In genomic region chr19:5947435-5947834, GRCh38 we compare ENCODE assay signal across 10 cellular contexts. TPM values are rescaled to one million over a fixed set of nuclear protein-coding genes. Genes with fewer than 3 reads are reported as not detected.
DNase-seq lines count a peak whose midpoint lies in the region; ATAC-seq and TF ChIP-seq lines count a peak whose summit lies in the region.
"Had no signal": no experiment of that assay in that cellular context is flagged by ENCODE, and none has a peak within 500 bp of the region (broad histone marks: within the 10 kb centered on the region; RNA-seq: fewer than 3 reads in every experiment).

No MANE protein-coding gene starts in this region.

- H4K20me1 ChIP-seq in SK-N-SH (ENCODE audit: insufficient read depth), result peaks cover 91% of the 10 kb centered on the region

- WGBS in SK-N-SH (ENCODE audit: low lambda C conversion rate), result 92% methylated on average over 11 of the region's 13 CpGs

- H3K36me3 ChIP-seq in parathyroid adenoma (ENCODE audit: control insufficient read depth, insufficient read depth, low read length) (no peaks in the 10 kb centered on the region), SK-N-SH (replicated peaks in 1 of 2; ENCODE audit: control insufficient read depth in 1 of 2, insufficient read depth in 2 of 2, low read length in 1 of 2) (peaks cover 8 to 22% of the 10 kb centered on the region in 2 experiments)

- H3K4me1 Mint-ChIP-seq in activated T-helper 2 cell treated with anti-CD3 and anti-CD28 coated beads, Interferon-gamma antibody, Interleukin-2, Interleukin-4, amounts not matched to agents 10 μg/mL and 5 μg/mL and 100 μg/mL, durations not matched to agents 14 hours and 24 hours and 36 hours (ENCODE audit: low read depth), result peaks cover 48% of the 10 kb centered on the region

- TF ChIP-seq EP300 in SK-N-SH (IDR thresholded peaks at IDR 0.05; ENCODE audit: borderline replicate concordance in 1 of 2, low read depth in 1 of 2, low read length in 1 of 2), result no peak

- H3K4me3 ChIP-seq in parathyroid adenoma (ENCODE audit: low read depth, low read length) (no peak overlapping the region), SK-N-SH (ENCODE audit: low read depth in 2 of 2, low read length in 1 of 2) (no peak overlapping the region)

- H3K9me3 Mint-ChIP-seq in activated T-helper 2 cell treated with anti-CD3 and anti-CD28 coated beads, Interferon-gamma antibody, Interleukin-2, Interleukin-4, amounts not matched to agents 10 μg/mL and 5 μg/mL and 100 μg/mL, durations not matched to agents 14 hours and 24 hours and 36 hours, result no peaks in the 10 kb centered on the region
- H3K9me3 Mint-ChIP-seq: HFFc6 had no signal

- H2AFZ ChIP-seq in parathyroid adenoma, result no peak overlapping the region
- no peak overlapping the region for H2AFZ ChIP-seq in SK-N-SH (ENCODE audit: low read depth)

- H3K9ac ChIP-seq in parathyroid adenoma (no peak overlapping the region), SK-N-SH (no peak overlapping the region)

- H3K9me2 ChIP-seq in SK-N-SH, result no peaks in the 10 kb centered on the region

- H3K79me2 ChIP-seq in parathyroid adenoma (peaks cover 77% of the 10 kb centered on the region), SK-N-SH (ENCODE audit: insufficient read depth) (peaks cover 94% of the 10 kb centered on the region)

- no peak for TF ChIP-seq CTCF in parathyroid adenoma (IDR thresholded peaks at IDR 0.05)
- no peak for TF ChIP-seq CTCF in SK-N-SH (IDR thresholded peaks at IDR 0.05)

- H3K9me3 ChIP-seq in parathyroid adenoma (ENCODE audit: control insufficient read depth, low read length), result no peaks in the 10 kb centered on the region
- H3K9me3 ChIP-seq in SK-N-SH, result no peaks in the 10 kb centered on the region

- POLR2A ChIA-PET in SK-N-SH (lab: Yijun Ruan, JAX), result no interaction called here

- H3K27ac Mint-ChIP-seq in activated T-helper 2 cell treated with anti-CD3 and anti-CD28 coated beads, Interferon-gamma antibody, Interleukin-2, Interleukin-4, amounts not matched to agents 10 μg/mL and 5 μg/mL and 100 μg/mL, durations not matched to agents 14 hours and 24 hours and 36 hours, result peak overlapping the region; percentile 44
- H3K27ac Mint-ChIP-seq: HFFc6 had no signal

- peaks cover 53% of the 10 kb centered on the region for H3K36me3 Mint-ChIP-seq in activated T-helper 2 cell treated with anti-CD3 and anti-CD28 coated beads, Interferon-gamma antibody, Interleukin-2, Interleukin-4, amounts not matched to agents 10 μg/mL and 5 μg/mL and 100 μg/mL, durations not matched to agents 14 hours and 24 hours and 36 hours (ENCODE audit: low read depth)

- H3K4me3 Mint-ChIP-seq in activated T-helper 2 cell treated with anti-CD3 and anti-CD28 coated beads, Interferon-gamma antibody, Interleukin-2, Interleukin-4, amounts not matched to agents 10 μg/mL and 5 μg/mL and 100 μg/mL, durations not matched to agents 14 hours and 24 hours and 36 hours (ENCODE audit: low read depth), result no peak overlapping the region
- H3K4me3 Mint-ChIP-seq: HFFc6 had no signal

- H3K4me2 ChIP-seq in parathyroid adenoma (ENCODE audit: low read length) (peak overlapping the region; percentile 17), SK-N-SH (no peak overlapping the region)

- DNase-seq in C1 segment of cervical spinal cord (lab: John Stamatoyannopoulos, UW) (peak in 13 of 14 donors; percentile 30 to 87 (median 78)), Right ventricle myocardium inferior (ENCODE audit: missing footprints) (peak; percentile 89), NCI-H82 (lab: John Stamatoyannopoulos, UW) (no peak), NCI-H2171 (lab: John Stamatoyannopoulos, UW) (no peak), SK-N-SH (no peak)
- no peak for DNase-seq in activated T-helper 2 cell treated with anti-CD3 and anti-CD28 coated beads, Interferon-gamma antibody, Interleukin-2, Interleukin-4, amounts not matched to agents 10 μg/mL and 5 μg/mL and 100 μg/mL, durations not matched to agents 14 hours and 24 hours and 36 hours (ENCODE audit: low spot score)
- DNase-seq: HFFc6, NCI-H2107 had no signal

- peaks cover under 1% of the 10 kb centered on the region for H3K4me1 ChIP-seq in parathyroid adenoma
- H3K4me1 ChIP-seq in SK-N-SH (ENCODE audit: control insufficient read depth in 1 of 2, insufficient read depth in 2 of 2, low read depth in 1 of 2, low read length in 1 of 2), result peaks cover 6 to 37% of the 10 kb centered on the region in 2 experiments; a peak in 3 of 4 replicates

- ATAC-seq in Right ventricle myocardium inferior (peak; percentile 70), GM21447 (IDR thresholded peaks at IDR 0.05; ENCODE audit: unreplicated experiment) (no peak)

- no peaks in the 10 kb centered on the region for H3K27me3 Mint-ChIP-seq in activated T-helper 2 cell treated with anti-CD3 and anti-CD28 coated beads, Interferon-gamma antibody, Interleukin-2, Interleukin-4, amounts not matched to agents 10 μg/mL and 5 μg/mL and 100 μg/mL, durations not matched to agents 14 hours and 24 hours and 36 hours (ENCODE audit: low read depth)

- TF ChIP-seq RAD21 in SK-N-SH (IDR thresholded peaks at IDR 0.05; ENCODE audit: low read length), result no peak

- no peak overlapping the region for H3K27ac ChIP-seq in parathyroid adenoma
- H3K27ac ChIP-seq in SK-N-SH (ENCODE audit: low read depth in 2 of 2, low read length in 1 of 2), result no peak overlapping the region; a peak in 1 of 4 replicates

- H3F3A ChIP-seq in SK-N-SH (replicated peaks; ENCODE audit: insufficient read depth), result no peaks in the 10 kb centered on the region

- intact Hi-C loops in activated T-helper 2 cell treated with anti-CD3 and anti-CD28 coated beads, Interferon-gamma antibody, Interleukin-2, Interleukin-4, amounts not matched to agents 10 μg/mL and 5 μg/mL and 100 μg/mL, durations not matched to agents 14 hours and 24 hours and 36 hours (cut with micrococcal nuclease), result no loop called here
- intact Hi-C loops in Right ventricle myocardium inferior (cut with DNase I), result loop anchor here (5.0 kb wide), 1 partner anchor 40 kb away; no protein-coding TSS in a partner anchor

- H3K27me3 ChIP-seq in parathyroid adenoma (ENCODE audit: control insufficient read depth, insufficient read depth, low read length) (no peaks in the 10 kb centered on the region), SK-N-SH (ENCODE audit: insufficient read depth) (no peaks in the 10 kb centered on the region)

- CTCF ChIA-PET in SK-N-SH (lab: Yijun Ruan, JAX), result interaction anchor here (1.4 kb wide), 1 partner anchor 47 kb away, joined by 3 read pairs; no protein-coding TSS in a partner anchor

TF ChIP-seq in SK-N-SH, 30 proteins besides CTCF, POLR2A, EP300 and RAD21 (continues in another document):
- TF ChIP-seq ELF1 (IDR thresholded peaks at IDR 0.05) (no peak), GATA2 (CRISPR knock-in tag; IDR thresholded peaks at IDR 0.05) (no peak), ZBTB33 (IDR thresholded peaks at IDR 0.05; ENCODE audit: borderline replicate concordance, low read depth) (no peak), YY1 (IDR thresholded peaks at IDR 0.05; ENCODE audit: low read depth) (no peak)

RNA-seq across cellular contexts. Expression of gene RANBP3, which starts 30.5 kb away (rescaled TPM):
- 98.2 and 105 TPM in 2 replicates for total RNA-seq in activated T-helper 2 cell treated with anti-CD3 and anti-CD28 coated beads, Interferon-gamma antibody, Interleukin-2, Interleukin-4, amounts not matched to agents 10 μg/mL and 5 μg/mL and 100 μg/mL, durations not matched to agents 14 hours and 24 hours and 36 hours
- 65.6 TPM for total RNA-seq in Right ventricle myocardium inferior
- polyA plus RNA-seq in SK-N-SH (2012; rRNA removed), result 71.8 and 84.0 TPM in 2 replicates
- polyA plus RNA-seq in SK-N-SH (2012; cell fraction: cytosol; rRNA removed), result 38.5 and 46.3 TPM in 2 replicates
- 102 and 210 TPM in 2 replicates for polyA plus RNA-seq in SK-N-SH (2012; cell fraction: nucleus; rRNA removed)

RNA-seq across cellular contexts. Expression of gene CAPS, which starts 33.4 kb away (rescaled TPM):
- 3.3 and 4.8 TPM in 2 replicates for total RNA-seq in activated T-helper 2 cell treated with anti-CD3 and anti-CD28 coated beads, Interferon-gamma antibody, Interleukin-2, Interleukin-4, amounts not matched to agents 10 μg/mL and 5 μg/mL and 100 μg/mL, durations not matched to agents 14 hours and 24 hours and 36 hours
- total RNA-seq in Right ventricle myocardium inferior, result 3.8 TPM
- polyA plus RNA-seq in SK-N-SH (2012; rRNA removed), result 13.4 and 17.3 TPM in 2 replicates
- polyA plus RNA-seq in SK-N-SH (2012; cell fraction: cytosol; rRNA removed), result 2.8 and 4.4 TPM in 2 replicates
- polyA plus RNA-seq in SK-N-SH (2012; cell fraction: nucleus; rRNA removed), result 93.5 and 127 TPM in 2 replicates

RNA-seq across cellular contexts. Expression of gene VMAC, which starts 42.8 kb away (rescaled TPM):
- total RNA-seq in activated T-helper 2 cell treated with anti-CD3 and anti-CD28 coated beads, Interferon-gamma antibody, Interleukin-2, Interleukin-4, amounts not matched to agents 10 μg/mL and 5 μg/mL and 100 μg/mL, durations not matched to agents 14 hours and 24 hours and 36 hours, result 3.1 and 3.8 TPM in 2 replicates
- total RNA-seq in Right ventricle myocardium inferior, result 1.6 TPM
- 6.5 and 9.1 TPM in 2 replicates for polyA plus RNA-seq in SK-N-SH (2012; rRNA removed)
- 1.9 and 2.6 TPM in 2 replicates for polyA plus RNA-seq in SK-N-SH (2012; cell fraction: cytosol; rRNA removed)
- polyA plus RNA-seq in SK-N-SH (2012; cell fraction: nucleus; rRNA removed), result 40.0 and 44.0 TPM in 2 replicates

RNA-seq across cellular contexts. Expression of gene NDUFA11, which starts 43.8 kb away (rescaled TPM):
- 230 and 246 TPM in 2 replicates for total RNA-seq in activated T-helper 2 cell treated with anti-CD3 and anti-CD28 coated beads, Interferon-gamma antibody, Interleukin-2, Interleukin-4, amounts not matched to agents 10 μg/mL and 5 μg/mL and 100 μg/mL, durations not matched to agents 14 hours and 24 hours and 36 hours
- total RNA-seq in Right ventricle myocardium inferior, result 571 TPM
- 386 and 534 TPM in 2 replicates for polyA plus RNA-seq in SK-N-SH (2012; rRNA removed)
- polyA plus RNA-seq in SK-N-SH (2012; cell fraction: cytosol; rRNA removed), result 223 and 307 TPM in 2 replicates
- 249 and 444 TPM in 2 replicates for polyA plus RNA-seq in SK-N-SH (2012; cell fraction: nucleus; rRNA removed)

Comparison
In these comparisons a context has a peak if more than half of its experiments do, and no peak if none do; other contexts are left out.
1. DNase-seq: peak in C1 segment of cervical spinal cord (13 of 14) and Right ventricle myocardium inferior (single experiment); none in activated T-helper 2 cell treated with anti-CD3 and anti-CD28 coated beads, Interferon-gamma antibody, Interleukin-2, Interleukin-4, amounts not matched to agents 10 μg/mL and 5 μg/mL and 100 μg/mL, durations not matched to agents 14 hours and 24 hours and 36 hours (single experiment), NCI-H82 (single experiment), NCI-H2171 (single experiment) and SK-N-SH (single experiment).